In the genomic region with DNA sequence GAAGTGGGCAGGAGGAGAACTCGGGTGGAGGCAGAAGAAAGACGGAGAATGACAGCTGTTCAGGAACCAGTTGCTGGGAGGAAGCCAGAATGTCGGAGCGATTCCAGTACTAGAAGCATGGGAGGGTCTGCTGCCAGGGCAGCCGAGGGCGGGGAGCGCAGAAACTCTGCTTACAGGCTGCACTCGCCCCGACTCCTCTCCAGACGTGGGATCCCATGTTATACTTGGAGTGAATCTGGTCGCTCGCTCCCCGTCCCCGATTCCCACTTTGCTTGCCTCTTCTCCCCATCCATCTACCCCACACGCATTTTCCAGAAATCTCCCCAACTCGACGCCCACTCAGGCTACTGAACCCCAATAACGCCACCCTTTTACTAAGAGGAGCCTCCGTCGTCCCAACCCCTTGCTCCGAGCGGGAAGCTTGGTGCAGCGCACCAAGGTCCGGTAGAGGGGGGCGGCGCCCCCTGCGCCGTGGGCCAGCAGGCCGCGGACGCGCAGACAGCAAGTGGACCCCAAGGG, we compare ENCODE assay signal across 8 cellular contexts. TPM values are rescaled to one million over a fixed set of nuclear protein-coding genes. Genes with fewer than 3 reads are reported as not detected.
DNase-seq lines count a peak whose midpoint lies in the region; ATAC-seq and TF ChIP-seq lines count a peak whose summit lies in the region.

No MANE protein-coding gene starts in this region.

- H3K9me3 Mint-ChIP-seq in glutamatergic neuron (ENCODE audit: unreplicated experiment) = peaks cover 11% of the 10 kb centered on the region

- peak overlapping the region; percentile 88 for H2AFZ ChIP-seq in parathyroid adenoma

- TF ChIP-seq CTCF in WI38 (IDR thresholded peaks at IDR 0.05; ENCODE audit: low read depth, low read length) = no peak
- no peak for TF ChIP-seq CTCF in glutamatergic neuron (IDR thresholded peaks at IDR 0.05; ENCODE audit: partially characterized antibody, unreplicated experiment)
- TF ChIP-seq CTCF in parathyroid adenoma (IDR thresholded peaks at IDR 0.05) = no peak

- peak in 2 of 3 experiments; percentile 41 to 42 for DNase-seq in NCI-H1417 (lab: John Stamatoyannopoulos, UW)
- no peak for DNase-seq in NCI-H1417 treated with DMSO at 0.1 percent for 48 hours (lab: John Stamatoyannopoulos, UW)
- DNase-seq in glutamatergic neuron = peak; percentile 66
- DNase-seq in SIG-M5 (lab: John Stamatoyannopoulos, UW) = no peak
- DNase-seq in HCEC 1CT = no peak

- H3K4me2 ChIP-seq in parathyroid adenoma (ENCODE audit: low read length) = peak overlapping the region; percentile 99

- H3K27ac Mint-ChIP-seq in glutamatergic neuron (ENCODE audit: unreplicated experiment) = peak overlapping the region; percentile 94

- peak overlapping the region; percentile 91 for H3K4me3 Mint-ChIP-seq in glutamatergic neuron (ENCODE audit: unreplicated experiment)

- H3K79me2 ChIP-seq in parathyroid adenoma = no peaks in the 10 kb centered on the region

- no peaks in the 10 kb centered on the region for H3K27me3 ChIP-seq in parathyroid adenoma (ENCODE audit: control insufficient read depth, insufficient read depth, low read length)

- H3K27me3 Mint-ChIP-seq in glutamatergic neuron (ENCODE audit: unreplicated experiment) = peaks cover 16% of the 10 kb centered on the region

- no peaks in the 10 kb centered on the region for H3K4me1 ChIP-seq in parathyroid adenoma

- no peaks in the 10 kb centered on the region for H3K9me3 ChIP-seq in parathyroid adenoma (ENCODE audit: control insufficient read depth, low read length)

- peak overlapping the region; percentile 42 for H3K4me3 ChIP-seq in WI38 (ENCODE audit: low read depth, low read length)
- peak overlapping the region; percentile 62 for H3K4me3 ChIP-seq in parathyroid adenoma (ENCODE audit: low read depth, low read length)

- H3K36me3 Mint-ChIP-seq in glutamatergic neuron (ENCODE audit: unreplicated experiment) = no peaks in the 10 kb centered on the region

- H3K36me3 ChIP-seq in parathyroid adenoma (ENCODE audit: control insufficient read depth, insufficient read depth, low read length) = no peaks in the 10 kb centered on the region

- ATAC-seq in HG02981 (IDR thresholded peaks at IDR 0.05; ENCODE audit: unreplicated experiment) = peak; percentile 15

- no peak overlapping the region for H3K9ac ChIP-seq in parathyroid adenoma

- no peak overlapping the region for H3K27ac ChIP-seq in parathyroid adenoma

- H3K4me1 Mint-ChIP-seq in glutamatergic neuron (ENCODE audit: low read depth, unreplicated experiment) = peaks cover 33% of the 10 kb centered on the region

RNA-seq across cellular contexts. Expression of gene GATM, which starts 0.7 kb away (rescaled TPM):
- 51.2 TPM for total RNA-seq in glutamatergic neuron (ENCODE audit: unreplicated experiment)

Comparison
In these comparisons a context has a peak if more than half of its experiments do, and no peak if none do; other contexts are left out.
1. DNase-seq: peak in NCI-H1417 (2 of 3) and glutamatergic neuron (single experiment); none in NCI-H1417 treated with DMSO at 0.1 percent for 48 hours (single experiment), SIG-M5 (single experiment) and HCEC 1CT (single experiment).